19 cellular contexts compared by ENCODE assay signal in the genomic region with DNA sequence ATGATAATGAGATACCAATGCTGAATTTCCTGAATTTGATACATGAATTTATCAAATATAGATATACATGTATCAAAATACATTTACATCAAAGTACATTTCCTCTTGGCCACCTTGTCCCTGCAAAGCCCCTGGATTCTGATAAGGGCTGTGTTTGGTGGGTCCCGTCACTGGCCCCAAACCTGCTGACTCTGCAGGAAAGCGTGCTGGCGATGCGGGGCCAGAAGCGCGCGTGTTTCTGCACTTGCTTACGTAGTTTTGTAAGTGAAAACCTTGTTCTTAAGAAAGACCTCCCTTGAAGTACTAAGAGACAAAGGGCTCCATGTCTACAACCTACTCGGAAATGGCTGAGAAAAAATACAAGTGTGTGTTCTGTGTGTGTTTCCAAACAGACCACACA. TPM values are rescaled to one million over a fixed set of nuclear protein-coding genes. Genes with fewer than 3 reads are reported as not detected.
DNase-seq lines count a peak whose midpoint lies in the region; ATAC-seq and TF ChIP-seq lines count a peak whose summit lies in the region.
"Had no signal": no experiment of that assay in that cellular context is flagged by ENCODE, and none has a peak within 500 bp of the region (broad histone marks: within the 10 kb centered on the region; RNA-seq: fewer than 3 reads in every experiment).

No MANE protein-coding gene starts in this region.

- H3K27me3 ChIP-seq in IMR-90 (ENCODE audit: control insufficient read depth, insufficient read depth, low read length) (peaks cover 73% of the 10 kb centered on the region), sigmoid colon (no peaks in the 10 kb centered on the region)
- H3K27me3 ChIP-seq: body of pancreas, colonic mucosa had no signal

- no peak overlapping the region for H2BK5ac ChIP-seq in IMR-90 (ENCODE audit: low read depth, low read length, poor library complexity, severe bottlenecking)

- no peak overlapping the region for H4K91ac ChIP-seq in IMR-90 (ENCODE audit: insufficient read depth, low read depth, low read length)

- H3K4me1 ChIP-seq in IMR-90 (ENCODE audit: control insufficient read depth, insufficient read depth, low read length), result peaks cover 6% of the 10 kb centered on the region; the same call in 1 of the 2 replicates
- H3K4me1 ChIP-seq in sigmoid colon, result peaks cover 0 to 65% (median 50%) of the 10 kb centered on the region in 4 donors

- H3K9ac ChIP-seq in IMR-90 (ENCODE audit: low read depth, low read length), result no peak overlapping the region

- POLR2A ChIA-PET in IMR-90 (lab: Charles Lee; ENCODE audit: unreplicated experiment), result no interaction called here

- no peak overlapping the region for H2BK20ac ChIP-seq in IMR-90 (ENCODE audit: low read depth, low read length)

- H3K36me3 ChIP-seq in IMR-90 (ENCODE audit: control insufficient read depth, insufficient read depth, low read length) (no peaks in the 10 kb centered on the region), sigmoid colon (no peaks in the 10 kb centered on the region)
- H3K36me3 ChIP-seq: colonic mucosa, thoracic aorta had no signal

- H3K4me2 ChIP-seq in IMR-90 (ENCODE audit: low read depth, low read length), result no peak overlapping the region

- no peak overlapping the region for H3K18ac ChIP-seq in IMR-90 (ENCODE audit: low read depth, low read length)

- peak overlapping the region; percentile 28 for H3K4me3 Mint-ChIP-seq in activated CD4-positive, alpha-beta T cell treated with anti-CD3 and anti-CD28 coated beads, Interleukin-2, amount 10 ng/mL, durations not matched to agents 24 days and 14 days
- H3K4me3 Mint-ChIP-seq in activated naive CD8-positive, alpha-beta T cell treated with anti-CD3 and anti-CD28 coated beads for 36 hours, result no peak overlapping the region

- no peaks in the 10 kb centered on the region for H3K27me3 Mint-ChIP-seq in activated CD4-positive, alpha-beta T cell treated with anti-CD3 and anti-CD28 coated beads, Interleukin-2, amount 10 ng/mL, durations not matched to agents 24 days and 14 days
- no peaks in the 10 kb centered on the region for H3K27me3 Mint-ChIP-seq in activated naive CD8-positive, alpha-beta T cell treated with anti-CD3 and anti-CD28 coated beads for 36 hours

- H2BK120ac ChIP-seq in IMR-90 (ENCODE audit: low read depth, low read length), result no peak overlapping the region

- TF ChIP-seq POLR2A in IMR-90 (IDR thresholded peaks at IDR 0.05; ENCODE audit: low read depth, low read length) (no peak), sigmoid colon (IDR thresholded peaks at IDR 0.05) (no peak)

- H3K9me1 ChIP-seq in IMR-90 (ENCODE audit: insufficient read depth, low read length), result no peaks in the 10 kb centered on the region

- no peak overlapping the region for H2AK5ac ChIP-seq in IMR-90 (ENCODE audit: low read depth, low read length)

- no peak overlapping the region for H3K27ac ChIP-seq in IMR-90 (ENCODE audit: insufficient read depth, low read length)
- H3K27ac ChIP-seq in sigmoid colon, result peak overlapping the region in 3 of 4 donors; percentile 62 to 92 (median 83)
- H3K27ac ChIP-seq: body of pancreas, C4-2B, colonic mucosa, thoracic aorta had no signal

- H4K20me1 ChIP-seq in IMR-90 (ENCODE audit: insufficient read depth, low read length), result no peaks in the 10 kb centered on the region

- intact Hi-C loops in activated CD4-positive, alpha-beta T cell treated with anti-CD3 and anti-CD28 coated beads, Interleukin-2, amount 10 ng/mL, durations not matched to agents 24 days and 14 days (cut with micrococcal nuclease), result loop anchor here (2.0 kb wide), 1 partner anchor 17 kb away; no protein-coding TSS in a partner anchor
- intact Hi-C loops in IMR-90 (cut with micrococcal nuclease), result no loop called here
- intact Hi-C loops in sigmoid colon (cut with DNase I), result no loop called here

- TF ChIP-seq EP300 in sigmoid colon (IDR thresholded peaks at IDR 0.05), result no peak

- H3K27ac Mint-ChIP-seq in activated CD4-positive, alpha-beta T cell treated with anti-CD3 and anti-CD28 coated beads, Interleukin-2, amount 10 ng/mL, durations not matched to agents 24 days and 14 days, result peak overlapping the region; percentile 56
- peak overlapping the region; percentile 63 for H3K27ac Mint-ChIP-seq in activated naive CD8-positive, alpha-beta T cell treated with anti-CD3 and anti-CD28 coated beads for 36 hours

- WGBS in IMR-90 (ENCODE audit: extremely low coverage in 2 of 2, insufficient read length in 1 of 2), 2 experiments, result no CpG with 5 or more reads among the region's 9 CpGs
- WGBS in sigmoid colon, 2 donors, result 93 to 95% methylated on average over 9 of the region's 9 CpGs

- peaks cover 43% of the 10 kb centered on the region for H3K4me1 Mint-ChIP-seq in activated CD4-positive, alpha-beta T cell treated with anti-CD3 and anti-CD28 coated beads, Interleukin-2, amount 10 ng/mL, durations not matched to agents 24 days and 14 days
- peaks cover 57% of the 10 kb centered on the region for H3K4me1 Mint-ChIP-seq in activated naive CD8-positive, alpha-beta T cell treated with anti-CD3 and anti-CD28 coated beads for 36 hours

- H3K56ac ChIP-seq in IMR-90 (ENCODE audit: extremely low read depth, insufficient read depth, low read length), result no peak overlapping the region

- no peak overlapping the region for H3K14ac ChIP-seq in IMR-90 (replicated peaks; ENCODE audit: low read depth, low read length)

- peaks cover 34% of the 10 kb centered on the region for H3K36me3 Mint-ChIP-seq in activated CD4-positive, alpha-beta T cell treated with anti-CD3 and anti-CD28 coated beads, Interleukin-2, amount 10 ng/mL, durations not matched to agents 24 days and 14 days (ENCODE audit: low read depth)
- H3K36me3 Mint-ChIP-seq in activated naive CD8-positive, alpha-beta T cell treated with anti-CD3 and anti-CD28 coated beads for 36 hours, result peaks cover 22% of the 10 kb centered on the region

- dilution Hi-C loops in IMR-90 (cut with HindIII; ENCODE audit: low sequenced_read_pairs, unreplicated experiment), result no loop called here

- H3K23ac ChIP-seq in IMR-90 (ENCODE audit: low read depth, low read length), result no peak overlapping the region

- H2BK15ac ChIP-seq in IMR-90 (ENCODE audit: low read depth, low read length), result no peak overlapping the region

- no peak overlapping the region for H2AK9ac ChIP-seq in IMR-90 (replicated peaks; ENCODE audit: low read depth, low read length, poor library complexity)

- TF ChIP-seq RAD21 in IMR-90 (IDR thresholded peaks at IDR 0.05; ENCODE audit: low read length), result no peak

- H3K79me1 ChIP-seq in IMR-90 (ENCODE audit: low read depth in 1 of 2, low read length in 2 of 2), result no peaks in the 10 kb centered on the region

- in situ Hi-C loops in IMR-90 (cut with MboI; ENCODE audit: low sequenced_read_pairs), result no loop called here

- BruUV-seq in IMR-90 (replicated peaks; lab: Mats Ljungman, UMichigan), result no TSS peak

- ATAC-seq in IMR-90 (ENCODE audit: low read depth) (no peak), HG03565 (IDR thresholded peaks at IDR 0.05; ENCODE audit: unreplicated experiment) (no peak), HG02973 (IDR thresholded peaks at IDR 0.05; ENCODE audit: unreplicated experiment) (no peak)
- ATAC-seq: body of pancreas had no signal

- H3K9me3 ChIP-seq in IMR-90 (ENCODE audit: control insufficient read depth, insufficient read depth, low read length) (no peaks in the 10 kb centered on the region), sigmoid colon (no peaks in the 10 kb centered on the region)
- H3K9me3 ChIP-seq: body of pancreas, colonic mucosa, thoracic aorta had no signal

- no peaks in the 10 kb centered on the region for H3K9me3 Mint-ChIP-seq in activated CD4-positive, alpha-beta T cell treated with anti-CD3 and anti-CD28 coated beads, Interleukin-2, amount 10 ng/mL, durations not matched to agents 24 days and 14 days
- no peaks in the 10 kb centered on the region for H3K9me3 Mint-ChIP-seq in activated naive CD8-positive, alpha-beta T cell treated with anti-CD3 and anti-CD28 coated beads for 36 hours

- no peak overlapping the region for H4K5ac ChIP-seq in IMR-90 (ENCODE audit: low read depth, low read length)

- CTCF ChIA-PET in IMR-90 (lab: Yijun Ruan, JAX), result no interaction called here

- no peak overlapping the region for H3K4me3 ChIP-seq in IMR-90 (ENCODE audit: insufficient read depth, low read depth, low read length)
- peak overlapping the region in 1 of 4 donors; percentile 44 for H3K4me3 ChIP-seq in sigmoid colon
- H3K4me3 ChIP-seq: body of pancreas, colonic mucosa, lung, thoracic aorta had no signal

- no peak overlapping the region for H4K8ac ChIP-seq in IMR-90 (ENCODE audit: low read depth in 2 of 2, low read length in 2 of 2)

- DNase-seq in activated CD4-positive, alpha-beta T cell treated with anti-CD3 and anti-CD28 coated beads, Interleukin-2, amount 10 ng/mL, durations not matched to agents 24 days and 14 days, result no peak
- DNase-seq in activated CD4-positive, alpha-beta T cell treated with anti-CD3 and anti-CD28 coated beads for 4 hours, result no peak
- DNase-seq in IMR-90 (no peak), sigmoid colon (no peak), NCI-H526 treated with DMSO at 0.1 percent for 48 hours (lab: John Stamatoyannopoulos, UW) (no peak)
- no peak for DNase-seq in activated naive CD8-positive, alpha-beta T cell treated with anti-CD3 and anti-CD28 coated beads for 36 hours
- DNase-seq: activated CD8-positive, alpha-beta memory T cell treated with anti-CD3 and anti-CD28 coated beads for 24 hours; activated effector memory CD4-positive, alpha-beta T cell treated with Interleukin-2 at 50 U/mL for 16 hours; body of pancreas; colonic mucosa; MM.1S; NCI-H1694 treated with DMSO at 0.1 percent for 48 hours; NCI-H345; stimulated activated CD4-positive, alpha-beta T cell treated with anti-CD3 and anti-CD28 coated beads, Interleukin-4, amount 100 ng/mL, for 24 hours had no signal

- no peak overlapping the region for H3K4ac ChIP-seq in IMR-90 (ENCODE audit: low read depth, low read length)

- TF ChIP-seq CTCF in IMR-90 (conservative IDR thresholded peaks at IDR 0.05; ENCODE audit: low read depth, low read length), result no peak
- no peak for TF ChIP-seq CTCF in sigmoid colon (IDR thresholded peaks at IDR 0.05)

- H2AFZ ChIP-seq in IMR-90 (replicated peaks; ENCODE audit: low read length, poor library complexity), result no peak overlapping the region

RNA-seq across cellular contexts. Expression of a gene that starts 11.0 kb away (rescaled TPM):
- total RNA-seq in activated CD4-positive, alpha-beta T cell treated with anti-CD3 and anti-CD28 coated beads, Interleukin-2, amount 10 ng/mL, durations not matched to agents 24 days and 14 days, result 265 and 266 TPM in 2 replicates
- not detected in 2 replicates for total RNA-seq in IMR-90 (2012; rRNA removed)
- polyA plus RNA-seq in IMR-90 (2012; rRNA removed), result 0.14 TPM in 1 of 2 replicates, not detected in the other
- polyA plus RNA-seq in IMR-90 (2012; cell fraction: cytosol; rRNA removed), result 0.06 and 0.15 TPM in 2 replicates
- polyA plus RNA-seq in IMR-90 (2012; cell fraction: nucleus; rRNA removed; ENCODE audit: low replicate concordance), result 0.07 TPM in 1 of 2 replicates, not detected in the other
- 100 to 1,000 TPM; 223 to 234 TPM for total RNA-seq in activated naive CD8-positive, alpha-beta T cell treated with anti-CD3 and anti-CD28 coated beads for 36 hours
- 10 to 100 TPM; 14.7 to 82.0 (median 48.5) TPM for total RNA-seq in sigmoid colon
- 100 to 1,000 TPM in 1 of 3 donors, 10 to 100 TPM in 2; 21.0 to 103 (median 60.5) TPM for polyA plus RNA-seq in sigmoid colon

RNA-seq across cellular contexts. Expression of a gene that starts 30.1 kb away (rescaled TPM):
- total RNA-seq in activated CD4-positive, alpha-beta T cell treated with anti-CD3 and anti-CD28 coated beads, Interleukin-2, amount 10 ng/mL, durations not matched to agents 24 days and 14 days, result 74.6 and 80.8 TPM in 2 replicates
- total RNA-seq in IMR-90 (2012; rRNA removed) (10.4 and 17.5 TPM in 2 replicates), sigmoid colon (10 to 100 TPM; 18.3 to 38.8 (median 22.0) TPM)
- polyA plus RNA-seq in IMR-90 (2012; rRNA removed) (21.7 and 27.4 TPM in 2 replicates), sigmoid colon (10 to 100 TPM in 2 of 3 donors, 1 to 10 TPM in 1; 9.7 to 31.9 (median 15.0) TPM)
- polyA plus RNA-seq in IMR-90 (2012; cell fraction: cytosol; rRNA removed), result 29.5 and 45.6 TPM in 2 replicates
- polyA plus RNA-seq in IMR-90 (2012; cell fraction: nucleus; rRNA removed; ENCODE audit: low replicate concordance), result 26.6 and 28.5 TPM in 2 replicates
- 10 to 100 TPM; 85.9 to 93.6 TPM for total RNA-seq in activated naive CD8-positive, alpha-beta T cell treated with anti-CD3 and anti-CD28 coated beads for 36 hours

RNA-seq across cellular contexts. Expression of a gene that starts 36.2 kb away (rescaled TPM):
- total RNA-seq in activated CD4-positive, alpha-beta T cell treated with anti-CD3 and anti-CD28 coated beads, Interleukin-2, amount 10 ng/mL, durations not matched to agents 24 days and 14 days, result 44.2 and 46.5 TPM in 2 replicates
- total RNA-seq in IMR-90 (2012; rRNA removed) (194 and 230 TPM in 2 replicates), sigmoid colon (100 to 1,000 TPM; 158 to 208 (median 188) TPM)
- polyA plus RNA-seq in IMR-90 (2012; rRNA removed) (156 and 167 TPM in 2 replicates), sigmoid colon (100 to 1,000 TPM in 1 of 3 donors, 10 to 100 TPM in 2; 49.7 to 146 (median 59.5) TPM)
- polyA plus RNA-seq in IMR-90 (2012; cell fraction: cytosol; rRNA removed), result 112 and 137 TPM in 2 replicates
- 67.9 and 125 TPM in 2 replicates for polyA plus RNA-seq in IMR-90 (2012; cell fraction: nucleus; rRNA removed; ENCODE audit: low replicate concordance)
- 10 to 100 TPM; 40.3 to 44.7 TPM for total RNA-seq in activated naive CD8-positive, alpha-beta T cell treated with anti-CD3 and anti-CD28 coated beads for 36 hours

Comparison
In these comparisons a context has a peak if more than half of its experiments do, and no peak if none do; other contexts are left out.
1. RNA of a gene that starts 11.0 kb away (total RNA-seq): 265 to 266 TPM in activated CD4-positive, alpha-beta T cell treated with anti-CD3 and anti-CD28 coated beads, Interleukin-2, amount 10 ng/mL, durations not matched to agents 24 days and 14 days, 223 to 234 TPM in activated naive CD8-positive, alpha-beta T cell treated with anti-CD3 and anti-CD28 coated beads for 36 hours and 14.7 to 82.0 TPM in sigmoid colon; not detected in IMR-90; every median in the first group is over 10 times any median in the second.